Comparison of ENCODE assay signal across 1 cellular context in the genomic region with DNA sequence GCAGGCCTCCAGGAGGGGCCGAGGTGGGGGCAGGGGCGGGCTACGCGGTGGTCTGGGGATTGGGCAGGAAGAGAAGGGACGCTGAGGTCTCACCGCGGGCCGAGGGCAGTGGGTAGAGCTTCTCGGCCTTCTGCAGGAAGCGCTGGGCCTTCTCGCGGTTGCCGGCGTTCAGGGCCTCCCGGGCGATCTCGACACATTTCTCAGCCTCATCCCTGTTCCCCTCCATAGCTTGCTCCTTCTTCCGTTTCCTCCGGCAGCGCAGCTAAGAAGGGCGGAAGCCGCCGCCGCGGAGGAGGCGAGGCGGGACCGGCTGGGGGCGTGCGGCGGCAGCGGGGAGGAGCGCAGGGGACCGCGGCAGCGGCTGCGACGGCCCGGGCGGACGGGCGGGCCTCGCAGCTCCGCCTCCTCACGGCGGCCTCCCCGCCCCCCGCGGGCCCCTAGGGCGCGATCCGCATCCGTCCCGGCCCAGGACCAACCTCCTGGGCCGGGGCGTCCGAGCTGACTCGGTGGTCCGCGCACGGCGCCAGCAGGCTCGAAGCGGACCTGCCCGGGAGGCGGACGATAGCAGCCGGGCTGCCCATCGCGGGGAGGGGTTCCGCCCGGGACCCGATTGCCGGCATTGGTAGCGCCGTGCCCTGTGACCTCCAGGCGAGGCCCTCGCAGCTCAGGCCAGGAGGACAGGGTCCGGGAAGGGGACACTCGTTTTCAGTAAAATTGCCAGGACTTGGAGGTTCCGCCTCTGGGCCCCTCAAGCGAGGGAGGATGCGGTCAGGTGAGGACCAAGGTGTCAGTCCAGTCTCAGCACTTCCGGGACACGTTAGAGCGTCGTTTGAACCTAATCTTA.
TF ChIP-seq lines count a peak whose summit lies in the region.

A gene (minus strand): TSS at position 273 of the 844 bp plus-strand sequence. CDS start 47 bp downstream, at position 226.

TF ChIP-seq in HepG2, 621 proteins besides CTCF, POLR2A, EP300 and RAD21 (continued from another document and continues in another):
- TF ChIP-seq, protein P1, sequence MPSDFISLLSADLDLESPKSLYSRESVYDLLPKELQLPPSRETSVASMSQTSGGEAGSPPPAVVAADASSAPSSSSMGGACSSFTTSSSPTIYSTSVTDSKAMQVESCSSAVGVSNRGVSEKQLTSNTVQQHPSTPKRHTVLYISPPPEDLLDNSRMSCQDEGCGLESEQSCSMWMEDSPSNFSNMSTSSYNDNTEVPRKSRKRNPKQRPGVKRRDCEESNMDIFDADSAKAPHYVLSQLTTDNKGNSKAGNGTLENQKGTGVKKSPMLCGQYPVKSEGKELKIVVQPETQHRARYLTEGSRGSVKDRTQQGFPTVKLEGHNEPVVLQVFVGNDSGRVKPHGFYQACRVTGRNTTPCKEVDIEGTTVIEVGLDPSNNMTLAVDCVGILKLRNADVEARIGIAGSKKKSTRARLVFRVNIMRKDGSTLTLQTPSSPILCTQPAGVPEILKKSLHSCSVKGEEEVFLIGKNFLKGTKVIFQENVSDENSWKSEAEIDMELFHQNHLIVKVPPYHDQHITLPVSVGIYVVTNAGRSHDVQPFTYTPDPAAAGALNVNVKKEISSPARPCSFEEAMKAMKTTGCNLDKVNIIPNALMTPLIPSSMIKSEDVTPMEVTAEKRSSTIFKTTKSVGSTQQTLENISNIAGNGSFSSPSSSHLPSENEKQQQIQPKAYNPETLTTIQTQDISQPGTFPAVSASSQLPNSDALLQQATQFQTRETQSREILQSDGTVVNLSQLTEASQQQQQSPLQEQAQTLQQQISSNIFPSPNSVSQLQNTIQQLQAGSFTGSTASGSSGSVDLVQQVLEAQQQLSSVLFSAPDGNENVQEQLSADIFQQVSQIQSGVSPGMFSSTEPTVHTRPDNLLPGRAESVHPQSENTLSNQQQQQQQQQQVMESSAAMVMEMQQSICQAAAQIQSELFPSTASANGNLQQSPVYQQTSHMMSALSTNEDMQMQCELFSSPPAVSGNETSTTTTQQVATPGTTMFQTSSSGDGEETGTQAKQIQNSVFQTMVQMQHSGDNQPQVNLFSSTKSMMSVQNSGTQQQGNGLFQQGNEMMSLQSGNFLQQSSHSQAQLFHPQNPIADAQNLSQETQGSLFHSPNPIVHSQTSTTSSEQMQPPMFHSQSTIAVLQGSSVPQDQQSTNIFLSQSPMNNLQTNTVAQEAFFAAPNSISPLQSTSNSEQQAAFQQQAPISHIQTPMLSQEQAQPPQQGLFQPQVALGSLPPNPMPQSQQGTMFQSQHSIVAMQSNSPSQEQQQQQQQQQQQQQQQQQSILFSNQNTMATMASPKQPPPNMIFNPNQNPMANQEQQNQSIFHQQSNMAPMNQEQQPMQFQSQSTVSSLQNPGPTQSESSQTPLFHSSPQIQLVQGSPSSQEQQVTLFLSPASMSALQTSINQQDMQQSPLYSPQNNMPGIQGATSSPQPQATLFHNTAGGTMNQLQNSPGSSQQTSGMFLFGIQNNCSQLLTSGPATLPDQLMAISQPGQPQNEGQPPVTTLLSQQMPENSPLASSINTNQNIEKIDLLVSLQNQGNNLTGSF (CRISPR knock-in tag; IDR thresholded peaks at IDR 0.05) = no peak
- peak; percentile 39 for TF ChIP-seq IKZF4 (CRISPR knock-in tag; IDR thresholded peaks at IDR 0.05; ENCODE audit: borderline replicate concordance, low read depth, not compliant biosample characterization)
- TF ChIP-seq LCORL (IDR thresholded peaks at IDR 0.05) = no peak
- no peak; the same call in 1 of the 2 replicates for TF ChIP-seq LCORL (CRISPR knock-in tag; IDR thresholded peaks at IDR 0.05)
- no peak for TF ChIP-seq FLYWCH1 (CRISPR knock-in tag; IDR thresholded peaks at IDR 0.05)
- TF ChIP-seq DMAP1 (CRISPR knock-in tag; IDR thresholded peaks at IDR 0.05) = peak; percentile 24; the same call in 1 of the 2 replicates
- TF ChIP-seq, protein P2, sequence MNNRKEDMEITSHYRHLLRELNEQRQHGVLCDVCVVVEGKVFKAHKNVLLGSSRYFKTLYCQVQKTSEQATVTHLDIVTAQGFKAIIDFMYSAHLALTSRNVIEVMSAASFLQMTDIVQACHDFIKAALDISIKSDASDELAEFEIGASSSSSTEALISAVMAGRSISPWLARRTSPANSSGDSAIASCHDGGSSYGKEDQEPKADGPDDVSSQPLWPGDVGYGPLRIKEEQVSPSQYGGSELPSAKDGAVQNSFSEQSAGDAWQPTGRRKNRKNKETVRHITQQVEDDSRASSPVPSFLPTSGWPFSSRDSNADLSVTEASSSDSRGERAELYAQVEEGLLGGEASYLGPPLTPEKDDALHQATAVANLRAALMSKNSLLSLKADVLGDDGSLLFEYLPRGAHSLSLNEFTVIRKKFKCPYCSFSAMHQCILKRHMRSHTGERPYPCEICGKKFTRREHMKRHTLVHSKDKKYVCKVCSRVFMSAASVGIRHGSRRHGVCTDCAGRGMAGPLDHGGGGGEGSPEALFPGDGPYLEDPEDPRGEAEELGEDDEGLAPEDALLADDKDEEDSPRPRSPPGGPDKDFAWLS (CRISPR knock-in tag; IDR thresholded peaks at IDR 0.05; ENCODE audit: borderline replicate concordance) = no peak
- TF ChIP-seq, protein P3, sequence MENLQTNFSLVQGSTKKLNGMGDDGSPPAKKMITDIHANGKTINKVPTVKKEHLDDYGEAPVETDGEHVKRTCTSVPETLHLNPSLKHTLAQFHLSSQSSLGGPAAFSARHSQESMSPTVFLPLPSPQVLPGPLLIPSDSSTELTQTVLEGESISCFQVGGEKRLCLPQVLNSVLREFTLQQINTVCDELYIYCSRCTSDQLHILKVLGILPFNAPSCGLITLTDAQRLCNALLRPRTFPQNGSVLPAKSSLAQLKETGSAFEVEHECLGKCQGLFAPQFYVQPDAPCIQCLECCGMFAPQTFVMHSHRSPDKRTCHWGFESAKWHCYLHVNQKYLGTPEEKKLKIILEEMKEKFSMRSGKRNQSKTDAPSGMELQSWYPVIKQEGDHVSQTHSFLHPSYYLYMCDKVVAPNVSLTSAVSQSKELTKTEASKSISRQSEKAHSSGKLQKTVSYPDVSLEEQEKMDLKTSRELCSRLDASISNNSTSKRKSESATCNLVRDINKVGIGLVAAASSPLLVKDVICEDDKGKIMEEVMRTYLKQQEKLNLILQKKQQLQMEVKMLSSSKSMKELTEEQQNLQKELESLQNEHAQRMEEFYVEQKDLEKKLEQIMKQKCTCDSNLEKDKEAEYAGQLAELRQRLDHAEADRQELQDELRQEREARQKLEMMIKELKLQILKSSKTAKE (CRISPR knock-in tag; IDR thresholded peaks at IDR 0.05; ENCODE audit: borderline replicate concordance) = no peak
- TF ChIP-seq HNRNPLL (IDR thresholded peaks at IDR 0.05; ENCODE audit: low read depth, low read length, poor library complexity, severe bottlenecking) = peak; percentile 91
- peak; percentile 57 for TF ChIP-seq MAZ (IDR thresholded peaks at IDR 0.05; ENCODE audit: borderline replicate concordance, low read depth, low read length)
- TF ChIP-seq MAZ (CRISPR knock-in tag; IDR thresholded peaks at IDR 0.05; ENCODE audit: low read depth) = peak; percentile 10; the same call in 1 of the 2 replicates
- TF ChIP-seq, protein P4, sequence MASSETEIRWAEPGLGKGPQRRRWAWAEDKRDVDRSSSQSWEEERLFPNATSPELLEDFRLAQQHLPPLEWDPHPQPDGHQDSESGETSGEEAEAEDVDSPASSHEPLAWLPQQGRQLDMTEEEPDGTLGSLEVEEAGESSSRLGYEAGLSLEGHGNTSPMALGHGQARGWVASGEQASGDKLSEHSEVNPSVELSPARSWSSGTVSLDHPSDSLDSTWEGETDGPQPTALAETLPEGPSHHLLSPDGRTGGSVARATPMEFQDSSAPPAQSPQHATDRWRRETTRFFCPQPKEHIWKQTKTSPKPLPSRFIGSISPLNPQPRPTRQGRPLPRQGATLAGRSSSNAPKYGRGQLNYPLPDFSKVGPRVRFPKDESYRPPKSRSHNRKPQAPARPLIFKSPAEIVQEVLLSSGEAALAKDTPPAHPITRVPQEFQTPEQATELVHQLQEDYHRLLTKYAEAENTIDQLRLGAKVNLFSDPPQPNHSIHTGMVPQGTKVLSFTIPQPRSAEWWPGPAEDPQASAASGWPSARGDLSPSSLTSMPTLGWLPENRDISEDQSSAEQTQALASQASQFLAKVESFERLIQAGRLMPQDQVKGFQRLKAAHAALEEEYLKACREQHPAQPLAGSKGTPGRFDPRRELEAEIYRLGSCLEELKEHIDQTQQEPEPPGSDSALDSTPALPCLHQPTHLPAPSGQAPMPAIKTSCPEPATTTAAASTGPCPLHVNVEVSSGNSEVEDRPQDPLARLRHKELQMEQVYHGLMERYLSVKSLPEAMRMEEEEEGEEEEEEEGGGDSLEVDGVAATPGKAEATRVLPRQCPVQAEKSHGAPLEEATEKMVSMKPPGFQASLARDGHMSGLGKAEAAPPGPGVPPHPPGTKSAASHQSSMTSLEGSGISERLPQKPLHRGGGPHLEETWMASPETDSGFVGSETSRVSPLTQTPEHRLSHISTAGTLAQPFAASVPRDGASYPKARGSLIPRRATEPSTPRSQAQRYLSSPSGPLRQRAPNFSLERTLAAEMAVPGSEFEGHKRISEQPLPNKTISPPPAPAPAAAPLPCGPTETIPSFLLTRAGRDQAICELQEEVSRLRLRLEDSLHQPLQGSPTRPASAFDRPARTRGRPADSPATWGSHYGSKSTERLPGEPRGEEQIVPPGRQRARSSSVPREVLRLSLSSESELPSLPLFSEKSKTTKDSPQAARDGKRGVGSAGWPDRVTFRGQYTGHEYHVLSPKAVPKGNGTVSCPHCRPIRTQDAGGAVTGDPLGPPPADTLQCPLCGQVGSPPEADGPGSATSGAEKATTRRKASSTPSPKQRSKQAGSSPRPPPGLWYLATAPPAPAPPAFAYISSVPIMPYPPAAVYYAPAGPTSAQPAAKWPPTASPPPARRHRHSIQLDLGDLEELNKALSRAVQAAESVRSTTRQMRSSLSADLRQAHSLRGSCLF (CRISPR knock-in tag; IDR thresholded peaks at IDR 0.05; ENCODE audit: borderline replicate concordance) = no peak
- TF ChIP-seq, protein P5, sequence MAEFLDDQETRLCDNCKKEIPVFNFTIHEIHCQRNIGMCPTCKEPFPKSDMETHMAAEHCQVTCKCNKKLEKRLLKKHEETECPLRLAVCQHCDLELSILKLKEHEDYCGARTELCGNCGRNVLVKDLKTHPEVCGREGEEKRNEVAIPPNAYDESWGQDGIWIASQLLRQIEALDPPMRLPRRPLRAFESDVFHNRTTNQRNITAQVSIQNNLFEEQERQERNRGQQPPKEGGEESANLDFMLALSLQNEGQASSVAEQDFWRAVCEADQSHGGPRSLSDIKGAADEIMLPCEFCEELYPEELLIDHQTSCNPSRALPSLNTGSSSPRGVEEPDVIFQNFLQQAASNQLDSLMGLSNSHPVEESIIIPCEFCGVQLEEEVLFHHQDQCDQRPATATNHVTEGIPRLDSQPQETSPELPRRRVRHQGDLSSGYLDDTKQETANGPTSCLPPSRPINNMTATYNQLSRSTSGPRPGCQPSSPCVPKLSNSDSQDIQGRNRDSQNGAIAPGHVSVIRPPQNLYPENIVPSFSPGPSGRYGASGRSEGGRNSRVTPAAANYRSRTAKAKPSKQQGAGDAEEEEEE (CRISPR knock-in tag; IDR thresholded peaks at IDR 0.05; ENCODE audit: borderline replicate concordance) = no peak
- no peak for TF ChIP-seq HNRNPK (IDR thresholded peaks at IDR 0.05; ENCODE audit: low read depth, low read length, poor library complexity, severe bottlenecking)
- TF ChIP-seq ZNF761 (CRISPR knock-in tag; conservative IDR thresholded peaks at IDR 0.05) = peak; percentile 73; the same call in 1 of the 2 replicates
- TF ChIP-seq ETV6 (CRISPR knock-in tag; conservative IDR thresholded peaks at IDR 0.05) = no peak
- no peak for TF ChIP-seq SPEN (CRISPR knock-in tag; IDR thresholded peaks at IDR 0.05; ENCODE audit: low read depth)
- TF ChIP-seq JARID2 (CRISPR knock-in tag; IDR thresholded peaks at IDR 0.05; ENCODE audit: insufficient replicate concordance) = no peak
- 0 out of 2 replicates have a peak, but pooled peaks have one; percentile 65 for TF ChIP-seq ZNF777 (CRISPR knock-in tag; IDR thresholded peaks at IDR 0.05)
- TF ChIP-seq ZNF367 (CRISPR knock-in tag; IDR thresholded peaks at IDR 0.05; ENCODE audit: borderline replicate concordance) = no peak
- TF ChIP-seq JUNB (CRISPR knock-in tag; IDR thresholded peaks at IDR 0.05; ENCODE audit: borderline replicate concordance) = no peak
- TF ChIP-seq SP5 (CRISPR knock-in tag; IDR thresholded peaks at IDR 0.05; ENCODE audit: borderline replicate concordance, low read depth) = no peak; the same call in none of the 2 replicates
- TF ChIP-seq NCOA1 (CRISPR knock-in tag; IDR thresholded peaks at IDR 0.05) = no peak
- TF ChIP-seq RXRA (CRISPR knock-in tag; IDR thresholded peaks at IDR 0.05) = peak; percentile 72
- no peak for TF ChIP-seq ZNF572 (CRISPR knock-in tag; IDR thresholded peaks at IDR 0.05)
- peak; percentile 65 for TF ChIP-seq GABPA (IDR thresholded peaks at IDR 0.05; ENCODE audit: low read depth, low read length)
- peak; percentile 74 for TF ChIP-seq GABPA (CRISPR knock-in tag; IDR thresholded peaks at IDR 0.05; ENCODE audit: low read depth)
- TF ChIP-seq ZNF468 (CRISPR knock-in tag; IDR thresholded peaks at IDR 0.05) = no peak
- TF ChIP-seq CEBPG (CRISPR knock-in tag; IDR thresholded peaks at IDR 0.05) = no peak
- TF ChIP-seq, protein P6, sequence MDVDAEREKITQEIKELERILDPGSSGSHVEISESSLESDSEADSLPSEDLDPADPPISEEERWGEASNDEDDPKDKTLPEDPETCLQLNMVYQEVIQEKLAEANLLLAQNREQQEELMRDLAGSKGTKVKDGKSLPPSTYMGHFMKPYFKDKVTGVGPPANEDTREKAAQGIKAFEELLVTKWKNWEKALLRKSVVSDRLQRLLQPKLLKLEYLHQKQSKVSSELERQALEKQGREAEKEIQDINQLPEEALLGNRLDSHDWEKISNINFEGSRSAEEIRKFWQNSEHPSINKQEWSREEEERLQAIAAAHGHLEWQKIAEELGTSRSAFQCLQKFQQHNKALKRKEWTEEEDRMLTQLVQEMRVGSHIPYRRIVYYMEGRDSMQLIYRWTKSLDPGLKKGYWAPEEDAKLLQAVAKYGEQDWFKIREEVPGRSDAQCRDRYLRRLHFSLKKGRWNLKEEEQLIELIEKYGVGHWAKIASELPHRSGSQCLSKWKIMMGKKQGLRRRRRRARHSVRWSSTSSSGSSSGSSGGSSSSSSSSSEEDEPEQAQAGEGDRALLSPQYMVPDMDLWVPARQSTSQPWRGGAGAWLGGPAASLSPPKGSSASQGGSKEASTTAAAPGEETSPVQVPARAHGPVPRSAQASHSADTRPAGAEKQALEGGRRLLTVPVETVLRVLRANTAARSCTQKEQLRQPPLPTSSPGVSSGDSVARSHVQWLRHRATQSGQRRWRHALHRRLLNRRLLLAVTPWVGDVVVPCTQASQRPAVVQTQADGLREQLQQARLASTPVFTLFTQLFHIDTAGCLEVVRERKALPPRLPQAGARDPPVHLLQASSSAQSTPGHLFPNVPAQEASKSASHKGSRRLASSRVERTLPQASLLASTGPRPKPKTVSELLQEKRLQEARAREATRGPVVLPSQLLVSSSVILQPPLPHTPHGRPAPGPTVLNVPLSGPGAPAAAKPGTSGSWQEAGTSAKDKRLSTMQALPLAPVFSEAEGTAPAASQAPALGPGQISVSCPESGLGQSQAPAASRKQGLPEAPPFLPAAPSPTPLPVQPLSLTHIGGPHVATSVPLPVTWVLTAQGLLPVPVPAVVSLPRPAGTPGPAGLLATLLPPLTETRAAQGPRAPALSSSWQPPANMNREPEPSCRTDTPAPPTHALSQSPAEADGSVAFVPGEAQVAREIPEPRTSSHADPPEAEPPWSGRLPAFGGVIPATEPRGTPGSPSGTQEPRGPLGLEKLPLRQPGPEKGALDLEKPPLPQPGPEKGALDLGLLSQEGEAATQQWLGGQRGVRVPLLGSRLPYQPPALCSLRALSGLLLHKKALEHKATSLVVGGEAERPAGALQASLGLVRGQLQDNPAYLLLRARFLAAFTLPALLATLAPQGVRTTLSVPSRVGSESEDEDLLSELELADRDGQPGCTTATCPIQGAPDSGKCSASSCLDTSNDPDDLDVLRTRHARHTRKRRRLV (CRISPR knock-in tag; IDR thresholded peaks at IDR 0.05) = no peak
- peak; percentile 85 for TF ChIP-seq GABPB1 (CRISPR knock-in tag; IDR thresholded peaks at IDR 0.05)
